ENCODE assay signal across 12 cellular contexts in the genomic region with DNA sequence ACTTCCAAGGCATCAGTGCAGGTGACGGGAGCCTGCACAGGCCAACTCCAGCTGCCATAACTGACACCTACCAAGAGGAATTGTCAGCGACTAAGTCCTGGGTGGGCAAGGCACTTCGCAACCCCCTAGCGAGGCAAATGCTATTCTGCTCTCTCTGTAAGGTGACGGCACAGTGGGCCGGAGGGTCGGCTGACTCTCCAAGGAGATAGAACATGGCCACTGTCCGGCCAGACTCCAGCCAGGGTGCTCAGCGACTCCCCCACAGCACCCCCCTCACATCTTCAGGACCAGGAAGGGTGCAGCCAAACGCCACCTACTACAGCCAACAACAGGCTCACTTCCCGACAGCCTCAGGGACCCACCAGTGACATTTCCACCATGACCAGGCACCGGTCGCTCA.
A peak's percentile ranks its signal among the peaks of the same experiment; 100 is the strongest.
DNase-seq lines count a peak whose midpoint lies in the region; ATAC-seq lines count a peak whose summit lies in the region.
"Had no signal": no experiment of that assay in that cellular context is flagged by ENCODE, and none has a peak within 500 bp of the region (broad histone marks: within the 10 kb centered on the region; RNA-seq: fewer than 3 reads in every experiment).

No MANE protein-coding gene starts in this region.

- no peaks in the 10 kb centered on the region for H3K27me3 Mint-ChIP-seq in activated T-cell treated with anti-CD3 and anti-CD28 coated beads, Interleukin-2, amount 50 U/mL, for 24 hours
- H3K27me3 Mint-ChIP-seq in central memory CD8-positive, alpha-beta T cell: no peaks in the 10 kb centered on the region

- H3K27ac Mint-ChIP-seq in activated T-cell treated with anti-CD3 and anti-CD28 coated beads, Interleukin-2, amount 50 U/mL, for 24 hours: peak overlapping the region; percentile 68
- H3K27ac Mint-ChIP-seq in central memory CD8-positive, alpha-beta T cell (ENCODE audit: low read depth): peak overlapping the region; percentile 53
- H3K27ac Mint-ChIP-seq in stimulated activated effector memory CD8-positive, alpha-beta T cell treated with anti-CD3 and anti-CD28 coated beads, Interleukin-12 subunit alpha, Interleukin-12 subunit beta, amount 100 ng/mL, for 72 hours: peak overlapping the region; percentile 94
- H3K27ac Mint-ChIP-seq: CD8-positive, alpha-beta T cell had no signal

- no peak overlapping the region for H3K4me3 Mint-ChIP-seq in activated T-cell treated with anti-CD3 and anti-CD28 coated beads, Interleukin-2, amount 50 U/mL, for 24 hours
- no peak overlapping the region for H3K4me3 Mint-ChIP-seq in central memory CD8-positive, alpha-beta T cell
- H3K4me3 Mint-ChIP-seq in stimulated activated effector memory CD8-positive, alpha-beta T cell treated with anti-CD3 and anti-CD28 coated beads, Interleukin-12 subunit alpha, Interleukin-12 subunit beta, amount 100 ng/mL, for 72 hours: no peak overlapping the region
- H3K4me3 Mint-ChIP-seq: CD8-positive, alpha-beta T cell had no signal

- H3K36me3 Mint-ChIP-seq in activated T-cell treated with anti-CD3 and anti-CD28 coated beads, Interleukin-2, amount 50 U/mL, for 24 hours (ENCODE audit: low read depth): peaks cover 94% of the 10 kb centered on the region
- H3K36me3 Mint-ChIP-seq in central memory CD8-positive, alpha-beta T cell (ENCODE audit: insufficient read depth): peaks cover 45% of the 10 kb centered on the region
- H3K36me3 Mint-ChIP-seq in stimulated activated effector memory CD8-positive, alpha-beta T cell treated with anti-CD3 and anti-CD28 coated beads, Interleukin-12 subunit alpha, Interleukin-12 subunit beta, amount 100 ng/mL, for 72 hours: peaks cover 93% of the 10 kb centered on the region

- H3K4me1 Mint-ChIP-seq in activated T-cell treated with anti-CD3 and anti-CD28 coated beads, Interleukin-2, amount 50 U/mL, for 24 hours (ENCODE audit: low read depth): peaks cover 41% of the 10 kb centered on the region
- H3K4me1 Mint-ChIP-seq in central memory CD8-positive, alpha-beta T cell: peaks cover 37% of the 10 kb centered on the region
- peaks cover 51% of the 10 kb centered on the region for H3K4me1 Mint-ChIP-seq in stimulated activated effector memory CD8-positive, alpha-beta T cell treated with anti-CD3 and anti-CD28 coated beads, Interleukin-12 subunit alpha, Interleukin-12 subunit beta, amount 100 ng/mL, for 72 hours

- no peaks in the 10 kb centered on the region for H3K9me3 Mint-ChIP-seq in activated T-cell treated with anti-CD3 and anti-CD28 coated beads, Interleukin-2, amount 50 U/mL, for 24 hours
- no peaks in the 10 kb centered on the region for H3K9me3 Mint-ChIP-seq in central memory CD8-positive, alpha-beta T cell
- no peaks in the 10 kb centered on the region for H3K9me3 Mint-ChIP-seq in stimulated activated effector memory CD8-positive, alpha-beta T cell treated with anti-CD3 and anti-CD28 coated beads, Interleukin-12 subunit alpha, Interleukin-12 subunit beta, amount 100 ng/mL, for 72 hours
- H3K9me3 Mint-ChIP-seq: CD8-positive, alpha-beta T cell had no signal

- no peak for DNase-seq in activated T-cell treated with anti-CD3 and anti-CD28 coated beads, Interleukin-2, amount 50 U/mL, for 24 hours
- no peak for DNase-seq in activated T-cell treated with anti-CD3 and anti-CD28 coated beads, Interleukin-2, amount 50 U/mL, for 1 hour
- no peak for DNase-seq in central memory CD8-positive, alpha-beta T cell (ENCODE audit: low spot score in 2 of 2)
- DNase-seq in islet precursor cell (peak; percentile 48), NCI-H1092 (lab: John Stamatoyannopoulos, UW) (no peak)
- DNase-seq in stimulated activated effector memory CD8-positive, alpha-beta T cell treated with anti-CD3 and anti-CD28 coated beads, Interleukin-12 subunit alpha, Interleukin-12 subunit beta, amount 100 ng/mL, for 72 hours (ENCODE audit: low spot score in 2 of 2): no peak
- DNase-seq: AML-193; CD8-positive, alpha-beta T cell; GOT3 had no signal

- ATAC-seq in central memory CD8-positive, alpha-beta T cell (replicated peaks; ENCODE audit: extremely low read depth, poor library complexity, severe bottlenecking): no peak
- no peak for ATAC-seq in stimulated activated effector memory CD8-positive, alpha-beta T cell treated with anti-CD3 and anti-CD28 coated beads, Interleukin-12 subunit alpha, Interleukin-12 subunit beta, amount 100 ng/mL, for 72 hours
- ATAC-seq in GM21825 (IDR thresholded peaks at IDR 0.05; ENCODE audit: unreplicated experiment) (no peak), GM19351 (IDR thresholded peaks at IDR 0.05; ENCODE audit: unreplicated experiment) (no peak)
- ATAC-seq: A549; CD8-positive, alpha-beta T cell had no signal
